21 cellular contexts compared by ENCODE assay signal in the genomic region with DNA sequence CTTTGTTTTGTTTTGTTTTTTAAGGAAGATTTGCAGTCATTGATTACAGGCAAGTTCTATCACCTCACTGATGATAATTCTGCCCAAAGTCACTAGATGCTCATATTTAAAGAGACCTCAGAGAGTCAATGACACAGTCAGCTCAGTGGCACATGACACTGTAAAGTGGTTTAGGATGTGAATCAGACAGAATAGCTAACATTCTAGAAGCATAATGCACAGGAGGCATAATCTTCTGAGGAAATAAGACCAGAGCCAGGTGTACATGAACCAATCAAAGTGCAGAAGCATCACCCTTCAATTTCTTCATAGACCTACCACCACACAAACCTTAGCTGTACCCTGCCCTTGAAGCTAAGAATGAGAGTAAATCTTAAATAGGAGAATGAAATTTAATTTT.
DNase-seq lines count a peak whose midpoint lies in the region; ATAC-seq, FAIRE-seq and TF ChIP-seq lines count a peak whose summit lies in the region.
"Had no signal": no experiment of that assay in that cellular context is flagged by ENCODE, and none has a peak within 500 bp of the region (broad histone marks: within the 10 kb centered on the region; RNA-seq: fewer than 3 reads in every experiment).

No MANE protein-coding gene starts in this region.

- FAIRE-seq in bronchial epithelial cell (lab: Jason Lieb, UNC) (no peak), GM12892 (lab: Jason Lieb, UNC) (no peak)
- FAIRE-seq: A204.1, GM12878, GM18507, H54 had no signal

- no peak for ATAC-seq in GM21447 (IDR thresholded peaks at IDR 0.05; ENCODE audit: unreplicated experiment)
- ATAC-seq: GM12878 had no signal

- TF ChIP-seq POLR2A in GM12892 (IDR thresholded peaks at IDR 0.05; ENCODE audit: low read depth, low read length) = no peak

- no peaks in the 10 kb centered on the region for H3K36me3 ChIP-seq in bronchial epithelial cell (ENCODE audit: control insufficient read depth, insufficient read depth, low read length)
- H3K36me3 ChIP-seq: BLaER1, HAP-1 had no signal

- H3K4me3 ChIP-seq in bronchial epithelial cell (ENCODE audit: low read depth, low read length) = no peak overlapping the region
- H3K4me3 ChIP-seq: BLaER1, GM12878, HAP-1 had no signal

- no peak for TF ChIP-seq CTCF in bronchial epithelial cell (IDR thresholded peaks at IDR 0.05; ENCODE audit: insufficient read depth, low read length, severe bottlenecking)

- peak; percentile 16 for DNase-seq in DMS53 (lab: John Stamatoyannopoulos, UW)
- no peak for DNase-seq in DMS53 treated with DMSO at 0.1 percent for 48 hours (lab: John Stamatoyannopoulos, UW; ENCODE audit: unreplicated experiment)
- peak; percentile 7 for DNase-seq in LHCN-M2 (ENCODE audit: low read depth)
- DNase-seq in bronchial epithelial cell (ENCODE audit: low read depth) = peak; percentile 44
- peak; percentile 72 for DNase-seq in kidney tubule cell (ENCODE audit: low spot score)
- DNase-seq in NK-92 treated with Interleukin-12 subunit alpha and Interleukin-12 subunit beta, amount 100 ng/mL, for 24 hours (lab: John Stamatoyannopoulos, UW) = no peak
- DNase-seq in GM12892 (ENCODE audit: insufficient read length) = no peak
- DNase-seq: CD4-positive, alpha-beta T cell; CD8-positive, alpha-beta memory T cell; DMS79; EL; GDM1; GOT3; HFFc6 had no signal

- H3K27me3 ChIP-seq in bronchial epithelial cell (ENCODE audit: control insufficient read depth, insufficient read depth, low read length) = no peaks in the 10 kb centered on the region
- H3K27me3 ChIP-seq: BLaER1 had no signal

Comparison
In these comparisons a context has a peak if more than half of its experiments do, and no peak if none do; other contexts are left out.
1. DNase-seq: peak in DMS53 (single experiment), LHCN-M2 (single experiment), bronchial epithelial cell (single experiment) and kidney tubule cell (single experiment); none in DMS53 treated with DMSO at 0.1 percent for 48 hours (single experiment), NK-92 treated with Interleukin-12 subunit alpha and Interleukin-12 subunit beta, amount 100 ng/mL, for 24 hours (single experiment) and GM12892 (single experiment).